ENCODE assay signal across 6 cellular contexts in the genomic region with DNA sequence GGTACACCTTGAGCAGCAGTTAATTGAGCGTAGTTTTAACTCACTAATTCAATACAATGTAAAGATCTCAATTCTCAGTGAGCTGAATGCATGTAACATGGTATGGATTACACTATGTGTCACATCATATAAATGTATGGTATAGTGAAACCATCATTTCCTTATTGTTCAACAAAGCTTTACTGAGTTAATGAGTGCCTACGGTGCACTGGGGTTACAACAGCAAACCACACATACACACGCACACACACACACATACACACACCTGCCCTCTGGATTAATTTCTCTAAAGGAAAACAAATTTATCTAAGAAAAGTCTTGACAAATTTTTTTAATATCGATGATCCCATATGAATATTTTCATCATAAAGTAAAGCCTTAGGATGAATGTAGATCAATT.
"Had no signal": no experiment of that assay in that cellular context is flagged by ENCODE, and none has a peak within 500 bp of the region (broad histone marks: within the 10 kb centered on the region; RNA-seq: fewer than 3 reads in every experiment).

No MANE protein-coding gene starts in this region.

- H3K27me3 Mint-ChIP-seq: IgD-negative memory B cell had no signal

- H3K4me3 ChIP-seq: GM23338 had no signal

- ATAC-seq: GM23338, HepG2 had no signal

- H3K9me3 Mint-ChIP-seq: GM23338, H9 had no signal

- H3K4me1 Mint-ChIP-seq: IgD-negative memory B cell had no signal

- DNase-seq: H9, HCEC 1CT, KBM-7 had no signal

- H2AFZ ChIP-seq: GM23338 had no signal

- H3K4me3 Mint-ChIP-seq: GM23338, H9, IgD-negative memory B cell had no signal

- H3K36me3 Mint-ChIP-seq: IgD-negative memory B cell had no signal

- H3K27ac Mint-ChIP-seq: GM23338, H9, IgD-negative memory B cell had no signal
